ENCODE assay signal across 32 cellular contexts in the genomic region with DNA sequence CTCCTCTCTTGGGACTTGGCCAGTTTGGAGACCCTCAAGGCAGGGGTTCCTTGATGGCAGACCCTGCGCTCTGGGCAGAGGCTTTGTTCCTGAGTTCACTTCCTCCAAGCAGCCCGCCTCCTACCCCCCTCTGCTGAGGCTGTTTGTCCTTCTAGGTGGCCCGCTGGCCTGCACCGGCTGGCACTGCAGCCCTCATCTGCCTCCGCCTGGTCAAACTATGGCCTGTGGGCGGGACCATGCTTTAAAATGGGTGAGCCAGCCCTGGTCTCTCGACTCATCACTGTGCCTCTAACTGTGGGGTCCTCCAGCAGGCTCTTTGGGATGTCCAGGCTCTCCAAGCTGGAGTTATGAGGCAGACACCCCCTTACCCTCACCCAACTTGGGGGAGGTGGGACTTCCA.
"Had no signal": no experiment of that assay in that cellular context is flagged by ENCODE, and none has a peak within 500 bp of the region (broad histone marks: within the 10 kb centered on the region; RNA-seq: fewer than 3 reads in every experiment).

No MANE protein-coding gene starts in this region.

- H3K36me3 Mint-ChIP-seq: activated naive CD4-positive, alpha-beta T cell treated with anti-CD3 and anti-CD28 coated beads, Interleukin-2, amount 10 ng/mL, durations not matched to agents 7 days and 5 days; activated naive CD8-positive, alpha-beta T cell had no signal

- H3K4me3 Mint-ChIP-seq: activated B cell treated with CpG ODN at 0.5 μM for 24 hours; activated CD8-positive, alpha-beta T cell treated with anti-CD3 and anti-CD28 coated beads, Interleukin-2, amount 10 ng/mL, durations not matched to agents 7 days and 5 days; activated naive CD4-positive, alpha-beta T cell treated with anti-CD3 and anti-CD28 coated beads, Interleukin-2, amount 10 ng/mL, durations not matched to agents 7 days and 5 days; activated naive CD8-positive, alpha-beta T cell; activated naive CD8-positive, alpha-beta T cell treated with anti-CD3 and anti-CD28 coated beads, Interleukin-2, amount 50 U/mL, for 24 hours had no signal

- H3K9me3 Mint-ChIP-seq: activated B cell treated with CpG ODN at 0.5 μM for 24 hours; activated naive CD4-positive, alpha-beta T cell treated with anti-CD3 and anti-CD28 coated beads, Interleukin-2, amount 10 ng/mL, durations not matched to agents 7 days and 5 days; activated naive CD8-positive, alpha-beta T cell treated with anti-CD3 and anti-CD28 coated beads, Interleukin-2, amount 50 U/mL, for 24 hours had no signal

- DNase-seq: activated B cell treated with CpG ODN at 0.5 μM for 24 hours; activated CD4-positive, alpha-beta T cell treated with anti-CD3 and anti-CD28 coated beads for 4 hours; activated CD4-positive, alpha-beta T cell treated with anti-CD3 and anti-CD28 coated beads, Interleukin-2, amount 50 U/mL, for 1 hour; activated CD4-positive, CD25-positive, alpha-beta regulatory T cell treated with anti-CD3 and anti-CD28 coated beads, Interleukin-2, amount 50 U/mL, for 72 hours; activated CD8-positive, alpha-beta memory T cell treated with anti-CD3 and anti-CD28 coated beads, Interleukin-2, amount 50 U/mL, for 4 hours; activated CD8-positive, alpha-beta T cell treated with anti-CD3 and anti-CD28 coated beads, Interleukin-2, amount 10 ng/mL, durations not matched to agents 7 days and 5 days; activated effector memory CD4-positive, alpha-beta T cell treated with Interleukin-2 at 50 U/mL for 16 hours; activated naive CD4-positive, alpha-beta T cell treated with anti-CD3 and anti-CD28 coated beads, Interleukin-2, amount 10 ng/mL, durations not matched to agents 7 days and 5 days; activated naive CD8-positive, alpha-beta T cell treated with anti-CD3 and anti-CD28 coated beads, Interleukin-2, amount 50 U/mL, for 24 hours; activated T-cell treated with anti-CD3 and anti-CD28 coated beads, Interleukin-2, amount 50 U/mL, for 48 hours; anterior cingulate cortex; brain microvascular endothelial cell; central memory CD4-positive, alpha-beta T cell; NCI-H1105; NCI-H1417 treated with DMSO at 0.1 percent for 48 hours; NCI-H187 treated with DMSO at 0.1 percent for 48 hours; NCI-H2081; NCI-H2171 treated with DMSO at 0.1 percent for 48 hours; NCI-H2227 treated with DMSO at 0.1 percent for 48 hours; NCI-H446 treated with DMSO at 0.1 percent for 48 hours; NCI-H524; NCI-H69; NCI-H82; PC-3; Right ventricle myocardium superior; SW 1271; T-helper 1 cell; T-helper 2 cell; T-helper 9 cell had no signal

- ATAC-seq: activated CD8-positive, alpha-beta T cell treated with anti-CD3 and anti-CD28 coated beads, Interleukin-2, amount 10 ng/mL, durations not matched to agents 7 days and 5 days; activated naive CD8-positive, alpha-beta T cell treated with anti-CD3 and anti-CD28 coated beads, Interleukin-2, amount 50 U/mL, for 24 hours; PC-3 had no signal

- H3K27ac Mint-ChIP-seq: activated B cell treated with CpG ODN at 0.5 μM for 24 hours; activated CD8-positive, alpha-beta T cell treated with anti-CD3 and anti-CD28 coated beads, Interleukin-2, amount 10 ng/mL, durations not matched to agents 7 days and 5 days; activated naive CD4-positive, alpha-beta T cell treated with anti-CD3 and anti-CD28 coated beads, Interleukin-2, amount 10 ng/mL, durations not matched to agents 7 days and 5 days; activated naive CD8-positive, alpha-beta T cell; activated naive CD8-positive, alpha-beta T cell treated with anti-CD3 and anti-CD28 coated beads, Interleukin-2, amount 50 U/mL, for 24 hours had no signal

- H3K4me2 ChIP-seq: KMS-11 had no signal

- H3K27ac ChIP-seq: brain microvascular endothelial cell, KMS-11, VCaP had no signal

- H3K9ac ChIP-seq: KMS-11 had no signal

- H3K4me1 Mint-ChIP-seq: activated B cell treated with CpG ODN at 0.5 μM for 24 hours; activated naive CD4-positive, alpha-beta T cell treated with anti-CD3 and anti-CD28 coated beads, Interleukin-2, amount 10 ng/mL, durations not matched to agents 7 days and 5 days; activated naive CD8-positive, alpha-beta T cell treated with anti-CD3 and anti-CD28 coated beads, Interleukin-2, amount 50 U/mL, for 24 hours had no signal

- H3K36me3 ChIP-seq: brain microvascular endothelial cell had no signal
